ENCODE assay signal across 13 cellular contexts in the genomic region with DNA sequence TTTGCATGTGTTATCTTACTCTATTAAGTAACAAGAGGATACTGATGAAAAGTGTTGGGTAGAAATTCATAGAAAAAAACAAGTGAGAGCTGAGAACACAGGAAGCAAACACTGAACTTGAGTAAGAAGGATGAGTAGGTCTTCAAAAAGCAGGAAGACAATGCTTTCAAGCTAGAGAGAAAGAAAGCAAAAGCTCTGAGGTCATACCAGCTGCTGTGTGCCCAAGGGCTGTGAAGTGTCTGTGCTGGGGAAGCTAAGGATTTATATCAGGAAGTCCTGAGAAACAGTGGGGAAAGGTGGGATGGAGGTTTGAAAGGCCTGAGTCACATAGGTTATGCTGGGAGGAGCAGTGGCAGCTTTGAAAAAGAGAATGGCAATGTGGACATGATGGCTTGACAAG.
A peak's percentile ranks its signal among the peaks of the same experiment; 100 is the strongest.
DNase-seq lines count a peak whose midpoint lies in the region; TF ChIP-seq lines count a peak whose summit lies in the region.
"Had no signal": no experiment of that assay in that cellular context is flagged by ENCODE, and none has a peak within 500 bp of the region (broad histone marks: within the 10 kb centered on the region; RNA-seq: fewer than 3 reads in every experiment).

No MANE protein-coding gene starts in this region.

- no peaks in the 10 kb centered on the region for H3K9me3 Mint-ChIP-seq in T-helper 1 cell treated with Interleukin-12 subunit alpha and Interleukin-12 subunit beta and Interleukin-4 antibody, amounts not matched to agents 30 μg/mL and 1 μg/mL, for 36 hours
- H3K9me3 Mint-ChIP-seq in glutamatergic neuron (ENCODE audit: unreplicated experiment) (peaks cover 6% of the 10 kb centered on the region), CD14-positive monocyte (peaks cover 0 to 5% (median 0%) of the 10 kb centered on the region in 7 donors), mesothelial cell of epicardium (no peaks in the 10 kb centered on the region)
- H3K9me3 Mint-ChIP-seq: memory B cell; T-helper 2 cell treated with Interferon-gamma antibody and Interleukin-4, amounts not matched to agents 5 μg/mL and 100 μg/mL, for 36 hours had no signal

- peak overlapping the region; percentile 72 for H3K27ac Mint-ChIP-seq in T-helper 1 cell treated with Interleukin-12 subunit alpha and Interleukin-12 subunit beta and Interleukin-4 antibody, amounts not matched to agents 30 μg/mL and 1 μg/mL, for 36 hours
- H3K27ac Mint-ChIP-seq in glutamatergic neuron (ENCODE audit: unreplicated experiment) (peak overlapping the region; percentile 97), CD14-positive monocyte (no peak overlapping the region), mesothelial cell of epicardium (no peak overlapping the region)
- H3K27ac Mint-ChIP-seq: memory B cell; T-helper 2 cell treated with Interferon-gamma antibody and Interleukin-4, amounts not matched to agents 5 μg/mL and 100 μg/mL, for 36 hours had no signal

- H3K36me3 Mint-ChIP-seq in T-helper 1 cell treated with Interleukin-12 subunit alpha and Interleukin-12 subunit beta and Interleukin-4 antibody, amounts not matched to agents 30 μg/mL and 1 μg/mL, for 36 hours (ENCODE audit: low read depth), result no peaks in the 10 kb centered on the region
- no peaks in the 10 kb centered on the region for H3K36me3 Mint-ChIP-seq in glutamatergic neuron (ENCODE audit: unreplicated experiment)
- no peaks in the 10 kb centered on the region for H3K36me3 Mint-ChIP-seq in CD14-positive monocyte
- no peaks in the 10 kb centered on the region for H3K36me3 Mint-ChIP-seq in mesothelial cell of epicardium
- H3K36me3 Mint-ChIP-seq: memory B cell had no signal

- DNase-seq in DMS53 (lab: John Stamatoyannopoulos, UW) (peak; percentile 91), GM04503 (ENCODE audit: low read depth) (peak; percentile 9), glutamatergic neuron (no peak), CD14-positive monocyte (ENCODE audit: low spot score) (no peak), GM10266 (ENCODE audit: extremely low spot score) (no peak), mesothelial cell of epicardium (ENCODE audit: low spot score in 2 of 2, unreplicated experiment in 2 of 2) (no peak)
- DNase-seq: activated CD4-positive, alpha-beta T cell treated with anti-CD3 and anti-CD28 coated beads, Interleukin-2, amount 50 U/mL, for 1 hour; activated gamma-delta T cell; pancreas had no signal

- intact Hi-C loops in CD14-positive monocyte (cut with micrococcal nuclease), result no loop called here

- TF ChIP-seq CTCF in glutamatergic neuron (IDR thresholded peaks at IDR 0.05; ENCODE audit: partially characterized antibody, unreplicated experiment) (no peak), CD14-positive monocyte (IDR thresholded peaks at IDR 0.05) (no peak), GM10266 (IDR thresholded peaks at IDR 0.05; ENCODE audit: control insufficient read depth, insufficient read depth, low read depth, missing control alignments) (no peak), mesothelial cell of epicardium (IDR thresholded peaks at IDR 0.05; ENCODE audit: unreplicated experiment) (no peak)

- H3K4me3 Mint-ChIP-seq in T-helper 1 cell treated with Interleukin-12 subunit alpha and Interleukin-12 subunit beta and Interleukin-4 antibody, amounts not matched to agents 30 μg/mL and 1 μg/mL, for 36 hours, result no peak overlapping the region
- H3K4me3 Mint-ChIP-seq in glutamatergic neuron (ENCODE audit: unreplicated experiment), result peak overlapping the region; percentile 66
- no peak overlapping the region for H3K4me3 Mint-ChIP-seq in CD14-positive monocyte
- no peak overlapping the region for H3K4me3 Mint-ChIP-seq in mesothelial cell of epicardium
- H3K4me3 Mint-ChIP-seq: central memory CD8-positive, alpha-beta T cell; memory B cell; T-helper 2 cell treated with Interferon-gamma antibody and Interleukin-4, amounts not matched to agents 5 μg/mL and 100 μg/mL, for 36 hours had no signal

- no peaks in the 10 kb centered on the region for H3K27me3 Mint-ChIP-seq in T-helper 1 cell treated with Interleukin-12 subunit alpha and Interleukin-12 subunit beta and Interleukin-4 antibody, amounts not matched to agents 30 μg/mL and 1 μg/mL, for 36 hours (ENCODE audit: low read depth)
- H3K27me3 Mint-ChIP-seq in glutamatergic neuron (ENCODE audit: unreplicated experiment), result peaks cover 6% of the 10 kb centered on the region
- peaks cover 0 to 2% (median 0%) of the 10 kb centered on the region in 3 donors for H3K27me3 Mint-ChIP-seq in CD14-positive monocyte (ENCODE audit: low read depth in 3 of 3)
- H3K27me3 Mint-ChIP-seq in mesothelial cell of epicardium (ENCODE audit: low read depth), result no peaks in the 10 kb centered on the region
- H3K27me3 Mint-ChIP-seq: central memory CD8-positive, alpha-beta T cell; memory B cell had no signal

- peaks cover 8% of the 10 kb centered on the region for H3K4me1 Mint-ChIP-seq in T-helper 1 cell treated with Interleukin-12 subunit alpha and Interleukin-12 subunit beta and Interleukin-4 antibody, amounts not matched to agents 30 μg/mL and 1 μg/mL, for 36 hours (ENCODE audit: low read depth)
- peaks cover 37% of the 10 kb centered on the region for H3K4me1 Mint-ChIP-seq in glutamatergic neuron (ENCODE audit: low read depth, unreplicated experiment)
- no peaks in the 10 kb centered on the region for H3K4me1 Mint-ChIP-seq in CD14-positive monocyte
- H3K4me1 Mint-ChIP-seq in mesothelial cell of epicardium, result peaks cover 4% of the 10 kb centered on the region
- H3K4me1 Mint-ChIP-seq: central memory CD8-positive, alpha-beta T cell; memory B cell had no signal

Comparison
In these comparisons a context has a peak if more than half of its experiments do, and no peak if none do; other contexts are left out.
1. DNase-seq: peak in DMS53 (single experiment) and GM04503 (single experiment); none in glutamatergic neuron (single experiment), CD14-positive monocyte (single experiment), GM10266 (single experiment) and mesothelial cell of epicardium (0 of 2).
2. H3K27ac Mint-ChIP-seq: peak in T-helper 1 cell treated with Interleukin-12 subunit alpha and Interleukin-12 subunit beta and Interleukin-4 antibody, amounts not matched to agents 30 μg/mL and 1 μg/mL, for 36 hours (single experiment) and glutamatergic neuron (single experiment); none in CD14-positive monocyte (0 of 7) and mesothelial cell of epicardium (single experiment).